1 cellular context compared by ENCODE assay signal in genomic region chr6:2514965-2515543, GRCh38.
TF ChIP-seq lines count a peak whose summit lies in the region.

No MANE protein-coding gene starts in this region.

TF ChIP-seq in HepG2, 621 proteins besides CTCF, POLR2A, EP300 and RAD21 (continued from another document and continues in another):
- TF ChIP-seq ZNF639 (CRISPR knock-in tag; conservative IDR thresholded peaks at IDR 0.05) (peak; percentile 79; the same call in 1 of the 2 replicates), ZSCAN20 (CRISPR knock-in tag; IDR thresholded peaks at IDR 0.05; ENCODE audit: borderline replicate concordance) (0 out of 2 replicates have a peak, but pooled peaks have one; percentile 38), ZNF768 (CRISPR knock-in tag; IDR thresholded peaks at IDR 0.05) (peak; percentile 70; the same call in 1 of the 2 replicates), NCOA2 (CRISPR knock-in tag; IDR thresholded peaks at IDR 0.05) (peak; percentile 93), CHD4 (IDR thresholded peaks at IDR 0.05; ENCODE audit: borderline replicate concordance, low read length) (no peak), U2AF2 (IDR thresholded peaks at IDR 0.05; ENCODE audit: low read depth, low read length) (no peak), TCF7 (IDR thresholded peaks at IDR 0.05; ENCODE audit: low read depth) (peak; percentile 96), ZNF841 (CRISPR knock-in tag; IDR thresholded peaks at IDR 0.05; ENCODE audit: borderline replicate concordance) (no peak), ZNF44 (CRISPR knock-in tag; IDR thresholded peaks at IDR 0.05) (peak; percentile 55; the same call in 1 of the 2 replicates), ZNF333 (CRISPR knock-in tag; IDR thresholded peaks at IDR 0.05; ENCODE audit: borderline replicate concordance) (0 out of 2 replicates have a peak, but pooled peaks have one; percentile 72), ZNF496 (CRISPR knock-in tag; IDR thresholded peaks at IDR 0.05; ENCODE audit: insufficient replicate concordance) (no peak), ZNF550 (CRISPR knock-in tag; IDR thresholded peaks at IDR 0.05; ENCODE audit: borderline replicate concordance) (no peak), ETV5 (CRISPR knock-in tag; IDR thresholded peaks at IDR 0.05; ENCODE audit: borderline replicate concordance) (peak; percentile 69; the same call in 1 of the 2 replicates), MBNL3 (CRISPR knock-in tag; conservative IDR thresholded peaks at IDR 0.05) (no peak), SIN3A (IDR thresholded peaks at IDR 0.05; ENCODE audit: borderline replicate concordance, low read depth, low read length) (no peak), ZNF280D (CRISPR knock-in tag; IDR thresholded peaks at IDR 0.05) (peak; percentile 95), ZNF263 (CRISPR knock-in tag; IDR thresholded peaks at IDR 0.05) (0 out of 2 replicates have a peak, but pooled peaks have one; percentile 32), ZFX (CRISPR knock-in tag; IDR thresholded peaks at IDR 0.05; ENCODE audit: low read depth) (peak; percentile 71; the same call in 1 of the 2 replicates), ZNF609 (CRISPR knock-in tag; IDR thresholded peaks at IDR 0.05; ENCODE audit: borderline replicate concordance) (peak; percentile 84), ADNP (CRISPR knock-in tag; IDR thresholded peaks at IDR 0.05) (no peak), SNAPC2 (CRISPR knock-in tag; IDR thresholded peaks at IDR 0.05) (peak; percentile 74; the same call in 1 of the 2 replicates), TEAD2 (CRISPR knock-in tag; IDR thresholded peaks at IDR 0.05) (no peak), SP4 (CRISPR knock-in tag; IDR thresholded peaks at IDR 0.05) (no peak; the same call in 1 of the 2 replicates), ZBTB39 (CRISPR knock-in tag; IDR thresholded peaks at IDR 0.05) (0 out of 2 replicates have a peak, but pooled peaks have one; percentile 25), RFX1 (IDR thresholded peaks at IDR 0.05) (no peak), RBM39 (IDR thresholded peaks at IDR 0.05; ENCODE audit: low read depth, low read length, poor library complexity, severe bottlenecking) (no peak), ATF6 (CRISPR knock-in tag; conservative IDR thresholded peaks at IDR 0.05) (no peak; the same call in 1 of the 2 replicates), MED1 (CRISPR knock-in tag; IDR thresholded peaks at IDR 0.05) (peak; percentile 88), PRDM15 (CRISPR knock-in tag; IDR thresholded peaks at IDR 0.05) (no peak), ZFP82 (CRISPR knock-in tag; IDR thresholded peaks at IDR 0.05; ENCODE audit: borderline replicate concordance) (no peak), ZNF687 (CRISPR knock-in tag; IDR thresholded peaks at IDR 0.05) (peak; percentile 48; the same call in 1 of the 2 replicates), NR2F1 (CRISPR knock-in tag; IDR thresholded peaks at IDR 0.05) (peak in 1 of 2 experiments; percentile 54; a peak in 2 of 4 replicates), E2F1 (CRISPR knock-in tag; IDR thresholded peaks at IDR 0.05) (no peak), IRX3 (CRISPR knock-in tag; IDR thresholded peaks at IDR 0.05; ENCODE audit: borderline replicate concordance, low read depth) (0 out of 2 replicates have a peak, but pooled peaks have one; percentile 36)
